In the genomic region with DNA sequence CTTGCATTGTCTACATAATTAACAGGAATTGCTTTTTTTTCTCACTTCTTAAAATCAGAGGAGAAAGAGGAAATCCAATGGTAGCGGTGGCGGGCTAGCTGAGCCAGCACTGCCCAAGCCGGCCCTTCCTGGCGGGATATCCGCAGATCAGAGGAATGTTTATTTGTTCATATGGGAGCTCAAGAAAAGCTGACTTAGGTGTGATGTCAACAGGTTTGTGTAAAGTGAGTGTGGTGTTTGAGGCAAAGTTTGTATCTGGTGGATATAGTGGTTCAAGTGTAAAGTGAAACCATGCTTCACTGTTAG, we compare ENCODE assay signal across 8 cellular contexts. TPM values are rescaled to one million over a fixed set of nuclear protein-coding genes. Genes with fewer than 3 reads are reported as not detected.
DNase-seq lines count a peak whose midpoint lies in the region; ATAC-seq and TF ChIP-seq lines count a peak whose summit lies in the region.

No MANE protein-coding gene starts in this region.

- H3K27me3 ChIP-seq in iPS-15b (ENCODE audit: control insufficient read depth, insufficient read depth, low read length), result peaks cover 35% of the 10 kb centered on the region
- H3K27me3 ChIP-seq in stomach smooth muscle (ENCODE audit: control insufficient read depth in 1 of 2, insufficient read depth in 2 of 2, low read length in 2 of 2), result no peaks in the 10 kb centered on the region

- intact Hi-C loops in activated CD8-positive, alpha-beta T cell treated with anti-CD3 and anti-CD28 coated beads for 36 hours (cut with micrococcal nuclease), result loop anchor here (1.0 to 10.0 kb wide), 4 partner anchors 45 to 729 kb away; a partner anchor contains a TSS

- no peak overlapping the region for H3K9ac ChIP-seq in iPS-15b (ENCODE audit: low read depth, low read length)
- peak overlapping the region; percentile 30 to 68 for H3K9ac ChIP-seq in stomach smooth muscle (ENCODE audit: low read length in 2 of 2)

- H3K9me3 ChIP-seq in iPS-15b (ENCODE audit: control insufficient read depth, insufficient read depth, low read length) (no peaks in the 10 kb centered on the region), stomach smooth muscle (ENCODE audit: control insufficient read depth in 2 of 2, low read length in 2 of 2) (no peaks in the 10 kb centered on the region)

- peaks cover 12% of the 10 kb centered on the region for H3K4me1 ChIP-seq in iPS-15b (ENCODE audit: control insufficient read depth, insufficient read depth, low read length)
- H3K4me1 ChIP-seq in stomach smooth muscle (ENCODE audit: control insufficient read depth, insufficient read depth, low read length), result peaks cover 3% of the 10 kb centered on the region

- CTCF ChIA-PET in activated CD4-positive, alpha-beta T cell treated with anti-CD3 and anti-CD28 coated beads, Interleukin-2, amount 10 ng/mL, durations not matched to agents 7 days and 5 days (lab: Charles Lee), result interaction anchor here (0.7 to 2.0 kb wide), 9 partner anchors 10 to 85 kb away, joined by 3 to 5 read pairs (median 3); no protein-coding TSS in a partner anchor
- CTCF ChIA-PET in activated CD8-positive, alpha-beta T cell treated with anti-CD3 and anti-CD28 coated beads for 36 hours (lab: Charles Lee), result interaction anchor here (0.7 to 2.7 kb wide), 12 partner anchors 17 to 281 kb away, joined by 3 to 13 read pairs (median 4); no protein-coding TSS in a partner anchor

- H3K4me3 ChIP-seq in iPS-15b (ENCODE audit: low read depth, low read length), result peak overlapping the region; percentile 77
- peak overlapping the region; percentile 81 to 87 for H3K4me3 ChIP-seq in stomach smooth muscle (ENCODE audit: low read length in 2 of 2)

- no peaks in the 10 kb centered on the region for H3K9me3 Mint-ChIP-seq in activated CD4-positive, alpha-beta T cell treated with anti-CD3 and anti-CD28 coated beads, Interleukin-2, amount 10 ng/mL, durations not matched to agents 7 days and 5 days
- no peaks in the 10 kb centered on the region for H3K9me3 Mint-ChIP-seq in activated CD8-positive, alpha-beta T cell treated with anti-CD3 and anti-CD28 coated beads for 36 hours

- H3K27ac Mint-ChIP-seq in activated CD4-positive, alpha-beta T cell treated with anti-CD3 and anti-CD28 coated beads, Interleukin-2, amount 10 ng/mL, durations not matched to agents 7 days and 5 days, result peak overlapping the region; percentile 95
- H3K27ac Mint-ChIP-seq in activated CD8-positive, alpha-beta T cell treated with anti-CD3 and anti-CD28 coated beads for 36 hours, result peak overlapping the region; percentile 97

- POLR2A ChIA-PET in activated CD4-positive, alpha-beta T cell treated with anti-CD3 and anti-CD28 coated beads, Interleukin-2, amount 10 ng/mL, durations not matched to agents 7 days and 5 days (lab: Charles Lee), result no interaction called here
- POLR2A ChIA-PET in activated CD8-positive, alpha-beta T cell treated with anti-CD3 and anti-CD28 coated beads for 36 hours (lab: Charles Lee), result interaction anchor here (2.3 kb wide), 1 partner anchor 85 kb away, joined by 12 read pairs; no protein-coding TSS in a partner anchor

- peak; percentile 9 for DNase-seq in activated CD4-positive, alpha-beta T cell treated with anti-CD3 and anti-CD28 coated beads, Interleukin-2, amount 10 ng/mL, durations not matched to agents 7 days and 5 days
- no peak for DNase-seq in activated CD4-positive, alpha-beta T cell treated with anti-CD3 and anti-CD28 coated beads, Interleukin-2, amount 50 U/mL, for 4 hours
- no peak for DNase-seq in activated CD8-positive, alpha-beta T cell treated with anti-CD3 and anti-CD28 coated beads for 36 hours
- DNase-seq in NCI-H146 (lab: John Stamatoyannopoulos, UW) (no peak), NCI-H1092 (lab: John Stamatoyannopoulos, UW) (no peak), cerebellum (ENCODE audit: low spot score) (no peak)

- peak; percentile 67 for TF ChIP-seq CTCF in activated CD8-positive, alpha-beta T cell treated with anti-CD3 and anti-CD28 coated beads for 36 hours (IDR thresholded peaks at IDR 0.05)

- H3K27ac ChIP-seq in stomach smooth muscle (ENCODE audit: low read length), result no peak overlapping the region

- peaks cover 38% of the 10 kb centered on the region for H3K4me1 Mint-ChIP-seq in activated CD4-positive, alpha-beta T cell treated with anti-CD3 and anti-CD28 coated beads, Interleukin-2, amount 10 ng/mL, durations not matched to agents 7 days and 5 days
- H3K4me1 Mint-ChIP-seq in activated CD8-positive, alpha-beta T cell treated with anti-CD3 and anti-CD28 coated beads for 36 hours (ENCODE audit: low read depth), result peaks cover 36% of the 10 kb centered on the region

- H3K4me3 Mint-ChIP-seq in activated CD4-positive, alpha-beta T cell treated with anti-CD3 and anti-CD28 coated beads, Interleukin-2, amount 10 ng/mL, durations not matched to agents 7 days and 5 days, result peak overlapping the region; percentile 78
- peak overlapping the region; percentile 81 for H3K4me3 Mint-ChIP-seq in activated CD8-positive, alpha-beta T cell treated with anti-CD3 and anti-CD28 coated beads for 36 hours

- no peak for ATAC-seq in activated CD8-positive, alpha-beta T cell treated with anti-CD3 and anti-CD28 coated beads for 36 hours

- H3K27me3 Mint-ChIP-seq in activated CD4-positive, alpha-beta T cell treated with anti-CD3 and anti-CD28 coated beads, Interleukin-2, amount 10 ng/mL, durations not matched to agents 7 days and 5 days, result peaks cover 11% of the 10 kb centered on the region
- H3K27me3 Mint-ChIP-seq in activated CD8-positive, alpha-beta T cell treated with anti-CD3 and anti-CD28 coated beads for 36 hours, result no peaks in the 10 kb centered on the region

- H3K36me3 Mint-ChIP-seq in activated CD4-positive, alpha-beta T cell treated with anti-CD3 and anti-CD28 coated beads, Interleukin-2, amount 10 ng/mL, durations not matched to agents 7 days and 5 days (ENCODE audit: low read depth), result peaks cover 18% of the 10 kb centered on the region
- peaks cover 29% of the 10 kb centered on the region for H3K36me3 Mint-ChIP-seq in activated CD8-positive, alpha-beta T cell treated with anti-CD3 and anti-CD28 coated beads for 36 hours (ENCODE audit: low read depth)

- H3K36me3 ChIP-seq in iPS-15b (ENCODE audit: control insufficient read depth, insufficient read depth, low read length), result no peaks in the 10 kb centered on the region
- no peaks in the 10 kb centered on the region for H3K36me3 ChIP-seq in stomach smooth muscle (ENCODE audit: control insufficient read depth in 2 of 2, insufficient read depth in 2 of 2, low read length in 2 of 2)

RNA-seq across cellular contexts. Expression of a gene that starts 0.5 kb away (rescaled TPM):
- total RNA-seq in activated CD4-positive, alpha-beta T cell treated with anti-CD3 and anti-CD28 coated beads, Interleukin-2, amount 10 ng/mL, durations not matched to agents 7 days and 5 days, result 10 to 100 TPM; 58.7 to 62.3 TPM
- 10 to 100 TPM; 60.2 to 61.6 TPM for total RNA-seq in activated CD8-positive, alpha-beta T cell treated with anti-CD3 and anti-CD28 coated beads for 36 hours
- total RNA-seq in cerebellum, result 8.7 TPM
